ENCODE assay signal across 13 cellular contexts in the genomic region with DNA sequence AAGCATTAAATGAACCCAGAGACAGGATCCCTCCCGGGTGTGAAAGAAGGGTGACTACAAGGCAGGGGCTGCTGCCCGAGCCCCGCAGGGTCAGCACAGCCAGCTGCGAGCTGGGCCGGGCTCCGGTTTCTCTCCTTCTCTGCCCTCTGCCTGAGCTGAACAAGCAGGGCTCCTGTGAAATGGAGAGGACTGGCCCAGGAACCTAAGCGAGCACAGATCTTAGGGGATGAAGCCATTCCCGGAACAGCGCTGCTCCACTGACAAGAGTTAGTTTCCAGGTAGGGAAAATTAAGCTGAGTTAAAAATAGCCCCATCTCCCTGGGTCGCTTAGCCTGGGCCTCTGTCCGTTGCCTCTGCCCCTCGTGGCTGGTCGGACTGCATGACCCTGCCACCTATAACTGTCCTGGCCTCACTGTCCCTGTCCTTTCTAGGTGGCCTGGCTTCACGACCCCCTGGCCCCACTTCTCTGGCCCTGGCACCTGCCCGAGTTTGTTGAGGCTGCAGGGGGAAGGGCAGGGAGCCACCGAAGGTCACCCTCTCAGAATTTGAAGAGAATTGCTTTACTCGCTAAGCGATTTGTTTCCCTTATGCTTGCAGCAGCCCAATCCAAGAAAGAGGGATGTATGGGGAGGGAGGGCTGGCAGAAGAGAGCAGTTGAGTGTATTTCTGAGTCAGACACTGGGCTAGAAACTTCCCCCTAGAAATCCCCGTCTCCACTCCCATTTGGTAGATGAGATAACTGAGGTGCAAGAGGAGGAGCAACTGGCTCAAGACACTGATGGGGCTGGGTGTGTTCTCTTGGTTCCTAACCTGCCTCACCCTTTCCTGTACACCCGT. TPM values are rescaled to one million over a fixed set of nuclear protein-coding genes. Genes with fewer than 3 reads are reported as not detected.
DNase-seq lines count a peak whose midpoint lies in the region; TF ChIP-seq lines count a peak whose summit lies in the region.
"Had no signal": no experiment of that assay in that cellular context is flagged by ENCODE, and none has a peak within 500 bp of the region (broad histone marks: within the 10 kb centered on the region; RNA-seq: fewer than 3 reads in every experiment).

No MANE protein-coding gene starts in this region.

- peak overlapping the region in 3 of 4 donors; percentile 17 to 81 (median 69) for H3K27ac ChIP-seq in sigmoid colon
- H3K27ac ChIP-seq: KMS-11 had no signal

- WGBS in sigmoid colon, 2 donors, result 48 to 74% methylated on average over 20 of the region's 20 CpGs

- intact Hi-C loops in sigmoid colon (cut with DNase I), result no loop called here

- H3K27me3 ChIP-seq in sigmoid colon, result no peaks in the 10 kb centered on the region

- peaks cover 0 to 63% (median 57%) of the 10 kb centered on the region in 4 donors for H3K4me1 ChIP-seq in sigmoid colon

- no peak for TF ChIP-seq POLR2A in sigmoid colon (IDR thresholded peaks at IDR 0.05)

- H3K4me3 ChIP-seq in fibroblast of pulmonary artery (replicated peaks; ENCODE audit: low read depth, low read length) (no peak overlapping the region), sigmoid colon (peak overlapping the region in 1 of 4 donors; percentile 18)

- no peak for TF ChIP-seq EP300 in sigmoid colon (IDR thresholded peaks at IDR 0.05)

- no peaks in the 10 kb centered on the region for H3K9me3 ChIP-seq in sigmoid colon

- H3K36me3 ChIP-seq in sigmoid colon, result no peaks in the 10 kb centered on the region

- DNase-seq in NCI-H2227 (lab: John Stamatoyannopoulos, UW; ENCODE audit: unreplicated experiment) (peak; percentile 25), NCI-H2227 treated with DMSO at 0.1 percent for 48 hours (lab: John Stamatoyannopoulos, UW) (no peak), Kasumi-1 (lab: John Stamatoyannopoulos, UW) (peak; percentile 76 to 78), fibroblast of pulmonary artery (ENCODE audit: low read depth) (peak; percentile 51), sigmoid colon (no peak), midbrain (lab: John Stamatoyannopoulos, UW) (no peak), SK-N-DZ (ENCODE audit: low spot score) (no peak)
- no peak for DNase-seq in activated CD8-positive, alpha-beta memory T cell treated with anti-CD3 and anti-CD28 coated beads, Interleukin-2, amount 50 U/mL, for 48 hours
- DNase-seq: stimulated activated CD4-positive, alpha-beta T cell treated with anti-CD3 and anti-CD28 coated beads, Interleukin-4, amount 100 ng/mL, for 1 hour had no signal

- TF ChIP-seq CTCF in fibroblast of pulmonary artery (IDR thresholded peaks at IDR 0.05; ENCODE audit: low read length, missing control alignments) (no peak), sigmoid colon (IDR thresholded peaks at IDR 0.05) (no peak)

RNA-seq across cellular contexts. Expression of gene EDN2, which starts 2.6 kb away (rescaled TPM):
- 1 to 10 TPM in 1 of 4 donors, not detected in 3; 2.2 TPM for total RNA-seq in sigmoid colon
- 1 to 10 TPM in 1 of 3 donors, under 1 TPM in 2; 0.57 to 4.8 (median 0.92) TPM for polyA plus RNA-seq in sigmoid colon
- not detected in 2 replicates for polyA plus RNA-seq in SK-N-DZ (2014; cell fraction: cytosol; rRNA removed)
- polyA plus RNA-seq in SK-N-DZ (2014; cell fraction: nucleus; rRNA removed), result not detected in 2 replicates
- total RNA-seq: dermis microvascular lymphatic vessel endothelial cell, left lobe of liver, OCI-LY7 had no signal

Comparison
In these comparisons a context has a peak if more than half of its experiments do, and no peak if none do; other contexts are left out.
1. DNase-seq: peak in NCI-H2227 (single experiment), Kasumi-1 (2 of 2) and fibroblast of pulmonary artery (single experiment); none in NCI-H2227 treated with DMSO at 0.1 percent for 48 hours (single experiment), sigmoid colon (single experiment), midbrain (single experiment), SK-N-DZ (single experiment) and activated CD8-positive, alpha-beta memory T cell treated with anti-CD3 and anti-CD28 coated beads, Interleukin-2, amount 50 U/mL, for 48 hours (single experiment).